ENCODE assay signal across 1 cellular context in genomic region chr12:132955933-132956725, GRCh38.
TF ChIP-seq lines count a peak whose summit lies in the region.

TSS of gene ZNF605 (minus strand) at chr12:132956306. CDS start at chr12:132945635, 10,671 bp downstream.

TF ChIP-seq in SK-N-SH, 30 proteins besides CTCF, POLR2A, EP300 and RAD21 (continued from another document):
- TF ChIP-seq IRF3 (IDR thresholded peaks at IDR 0.05; ENCODE audit: low read depth, low read length) (no peak), CHD2 (IDR thresholded peaks at IDR 0.05; ENCODE audit: low read length, partially characterized antibody) (peak; percentile 95), GABPA (IDR thresholded peaks at IDR 0.05; ENCODE audit: low read depth) (peak; percentile 85), GATA2 (CRISPR knock-in tag; IDR thresholded peaks at IDR 0.05) (no peak), POLR2AphosphoS5 (IDR thresholded peaks at IDR 0.05; ENCODE audit: low read depth, low read length) (no peak; the same call in none of the 2 replicates), MAX (IDR thresholded peaks at IDR 0.05; ENCODE audit: low read depth) (peak; percentile 56; the same call in 1 of the 2 replicates), YY1 (IDR thresholded peaks at IDR 0.05; ENCODE audit: low read depth) (0 out of 2 replicates have a peak, but pooled peaks have one; percentile 63), ELF1 (IDR thresholded peaks at IDR 0.05) (peak; percentile 88)
